Comparison of ENCODE assay signal across 15 cellular contexts in the genomic region with DNA sequence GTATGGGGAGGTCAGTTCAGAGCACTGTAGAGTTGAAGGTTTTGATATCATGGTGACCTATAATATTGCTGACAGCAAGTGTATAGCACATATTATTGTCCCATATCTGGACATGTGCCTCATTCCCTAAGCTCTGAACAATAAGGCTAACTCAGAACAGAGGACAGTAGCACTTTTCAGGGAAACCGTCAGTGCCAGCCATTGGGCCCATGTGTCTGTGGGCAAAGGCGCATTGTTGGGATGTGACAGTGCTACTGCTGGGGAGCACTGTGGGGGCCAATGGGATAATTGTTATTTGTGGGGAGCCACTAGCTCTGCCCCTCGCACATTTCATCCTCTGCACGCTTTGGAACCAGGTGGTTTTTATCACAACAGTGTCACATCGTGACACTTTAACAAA.
"Had no signal": no experiment of that assay in that cellular context is flagged by ENCODE, and none has a peak within 500 bp of the region (broad histone marks: within the 10 kb centered on the region; RNA-seq: fewer than 3 reads in every experiment).

No MANE protein-coding gene starts in this region.

- FAIRE-seq: endothelial cell of umbilical vein had no signal

- H3K27me3 ChIP-seq: esophagus squamous epithelium, SJCRH30, stomach, thyroid gland, uterus had no signal

- H3K4me1 ChIP-seq: SJCRH30, uterus had no signal

- ATAC-seq: activated CD8-positive, alpha-beta T cell treated with anti-CD3 and anti-CD28 coated beads, Interleukin-2, amount 10 ng/mL, durations not matched to agents 7 days and 5 days; mucosa of descending colon; naive thymus-derived CD4-positive, alpha-beta T cell had no signal

- H3K4me3 ChIP-seq: coronary artery, esophagus squamous epithelium, mucosa of descending colon, SJCRH30, stomach, thyroid gland, uterus had no signal

- H3K9me3 ChIP-seq: esophagus squamous epithelium, mucosa of descending colon, SJCRH30, stomach, thyroid gland, uterus had no signal

- H3K27ac ChIP-seq: coronary artery, esophagus squamous epithelium, SJCRH30, stomach, thyroid gland, uterus had no signal

- DNase-seq: activated CD4-positive, alpha-beta T cell treated with anti-CD3 and anti-CD28 coated beads for 4 hours; activated CD8-positive, alpha-beta T cell treated with anti-CD3 and anti-CD28 coated beads, Interleukin-2, amount 10 ng/mL, durations not matched to agents 7 days and 5 days; activated naive CD4-positive, alpha-beta T cell treated with anti-CD3 and anti-CD28 coated beads, Interleukin-2, amount 10 ng/mL, durations not matched to agents 7 days and 5 days; effector CD8-positive, alpha-beta T cell; esophagus squamous epithelium; mucosa of descending colon; naive thymus-derived CD4-positive, alpha-beta T cell; SJCRH30; stimulated activated CD4-positive, alpha-beta T cell treated with anti-CD3 and anti-CD28 coated beads, Interleukin-1b, Interleukin-23, amount 100 ng/mL, for 48 hours; stomach; T-helper 2 cell; thyroid gland; uterus had no signal

- H3K36me3 ChIP-seq: esophagus squamous epithelium, SJCRH30, stomach, thyroid gland, uterus had no signal
